ENCODE assay signal across 14 cellular contexts in genomic region chr1:5493708-5494390, GRCh38.
"Had no signal": no experiment of that assay in that cellular context is flagged by ENCODE, and none has a peak within 500 bp of the region (broad histone marks: within the 10 kb centered on the region; RNA-seq: fewer than 3 reads in every experiment).

No MANE protein-coding gene starts in this region.

- H3K36me3 Mint-ChIP-seq: activated naive CD4-positive, alpha-beta T cell treated with anti-CD3 and anti-CD28 coated beads, Interleukin-2, amount 10 ng/mL, durations not matched to agents 7 days and 5 days; memory B cell; T-cell had no signal

- H3K4me1 ChIP-seq: colonic mucosa, left ventricle myocardium inferior had no signal

- H3K9me3 ChIP-seq: colonic mucosa, left ventricle myocardium inferior had no signal

- H3K27ac ChIP-seq: colonic mucosa, left ventricle myocardium inferior, SK-N-MC had no signal

- ATAC-seq: activated CD4-positive, CD25-positive, alpha-beta regulatory T cell treated with anti-CD3 and anti-CD28 coated beads, Interleukin-2, amount 50 U/mL, for 24 hours; esophagus mucosa; T-cell had no signal

- H3K9me3 Mint-ChIP-seq: activated naive CD4-positive, alpha-beta T cell treated with anti-CD3 and anti-CD28 coated beads, Interleukin-2, amount 10 ng/mL, durations not matched to agents 7 days and 5 days; activated T-helper 2 cell treated with anti-CD3 and anti-CD28 coated beads, Interferon-gamma antibody, Interleukin-2, Interleukin-4, amounts not matched to agents 10 μg/mL and 5 μg/mL and 100 μg/mL, durations not matched to agents 14 hours and 24 hours and 36 hours had no signal

- H3K4me3 Mint-ChIP-seq: activated naive CD4-positive, alpha-beta T cell treated with anti-CD3 and anti-CD28 coated beads, Interleukin-2, amount 10 ng/mL, durations not matched to agents 7 days and 5 days; memory B cell; nephron; T-cell had no signal

- H3K4me1 Mint-ChIP-seq: activated naive CD4-positive, alpha-beta T cell treated with anti-CD3 and anti-CD28 coated beads, Interleukin-2, amount 10 ng/mL, durations not matched to agents 7 days and 5 days; memory B cell; T-cell had no signal

- DNase-seq: activated naive CD4-positive, alpha-beta T cell treated with anti-CD3 and anti-CD28 coated beads, Interleukin-2, amount 10 ng/mL, durations not matched to agents 7 days and 5 days; central memory CD4-positive, alpha-beta T cell; colonic mucosa; left ventricle myocardium inferior; stimulated activated CD4-positive, alpha-beta T cell treated with anti-CD3 and anti-CD28 coated beads, Interleukin-2, amount 100 ng/mL, for 48 hours; stimulated activated naive CD4-positive, alpha-beta T cell; T-cell; T-helper 9 cell had no signal

- H3K27me3 ChIP-seq: colonic mucosa had no signal

- H3K27ac Mint-ChIP-seq: activated naive CD4-positive, alpha-beta T cell treated with anti-CD3 and anti-CD28 coated beads, Interleukin-2, amount 10 ng/mL, durations not matched to agents 7 days and 5 days; activated T-helper 2 cell treated with anti-CD3 and anti-CD28 coated beads, Interferon-gamma antibody, Interleukin-2, Interleukin-4, amounts not matched to agents 10 μg/mL and 5 μg/mL and 100 μg/mL, durations not matched to agents 14 hours and 24 hours and 36 hours; memory B cell; T-cell had no signal

- H3K4me3 ChIP-seq: colonic mucosa, left ventricle myocardium inferior, SK-N-MC had no signal

- H3K36me3 ChIP-seq: colonic mucosa, left ventricle myocardium inferior had no signal
